Comparison of ENCODE assay signal across 5 cellular contexts in genomic region chr4:143869925-143870324, GRCh38. TPM values are rescaled to one million over a fixed set of nuclear protein-coding genes. Genes with fewer than 3 reads are reported as not detected.
"Had no signal": no experiment of that assay in that cellular context is flagged by ENCODE, and none has a peak within 500 bp of the region (broad histone marks: within the 10 kb centered on the region; RNA-seq: fewer than 3 reads in every experiment).

No MANE protein-coding gene starts in this region.

RNA-seq across cellular contexts. Expression of gene GYPE, which starts 35.4 kb away (rescaled TPM):
- total RNA-seq: OCI-LY7, PC-3, PC-9, RPMI7951, SJCRH30 had no signal
